Comparison of ENCODE assay signal across 6 cellular contexts in genomic region chr12:113117684-113118083, GRCh38. TPM values are rescaled to one million over a fixed set of nuclear protein-coding genes. Genes with fewer than 3 reads are reported as not detected.
"Had no signal": no experiment of that assay in that cellular context is flagged by ENCODE, and none has a peak within 500 bp of the region (broad histone marks: within the 10 kb centered on the region; RNA-seq: fewer than 3 reads in every experiment).

No MANE protein-coding gene starts in this region.

RNA-seq across cellular contexts. Expression of gene RASAL1, which starts 17.9 kb away (rescaled TPM):
- total RNA-seq: activated CD8-positive, alpha-beta memory T cell treated with anti-CD3 and anti-CD28 coated beads, Interleukin-2, amount 10 ng/mL, durations not matched to agents 7 days and 5 days; cardiac septum; LHCN-M2 had no signal

RNA-seq across cellular contexts. Expression of gene CFAP73, which starts 31.8 kb away (rescaled TPM):
- total RNA-seq: activated CD4-positive, alpha-beta T cell treated with anti-CD3 and anti-CD28 coated beads, Interleukin-2, amount 10 ng/mL, durations not matched to agents 24 days and 14 days; activated CD8-positive, alpha-beta memory T cell treated with anti-CD3 and anti-CD28 coated beads, Interleukin-2, amount 10 ng/mL, durations not matched to agents 7 days and 5 days; cardiac septum; LHCN-M2; Peyer's patch; SK-MEL-5 had no signal
